1 cellular context compared by ENCODE assay signal in genomic region chr4:70705146-70705855, GRCh38.
TF ChIP-seq lines count a peak whose summit lies in the region.

No MANE protein-coding gene starts in this region.

TF ChIP-seq in HepG2, 621 proteins besides CTCF, POLR2A, EP300 and RAD21 (continued from another document and continues in another):
- TF ChIP-seq, protein P1, sequence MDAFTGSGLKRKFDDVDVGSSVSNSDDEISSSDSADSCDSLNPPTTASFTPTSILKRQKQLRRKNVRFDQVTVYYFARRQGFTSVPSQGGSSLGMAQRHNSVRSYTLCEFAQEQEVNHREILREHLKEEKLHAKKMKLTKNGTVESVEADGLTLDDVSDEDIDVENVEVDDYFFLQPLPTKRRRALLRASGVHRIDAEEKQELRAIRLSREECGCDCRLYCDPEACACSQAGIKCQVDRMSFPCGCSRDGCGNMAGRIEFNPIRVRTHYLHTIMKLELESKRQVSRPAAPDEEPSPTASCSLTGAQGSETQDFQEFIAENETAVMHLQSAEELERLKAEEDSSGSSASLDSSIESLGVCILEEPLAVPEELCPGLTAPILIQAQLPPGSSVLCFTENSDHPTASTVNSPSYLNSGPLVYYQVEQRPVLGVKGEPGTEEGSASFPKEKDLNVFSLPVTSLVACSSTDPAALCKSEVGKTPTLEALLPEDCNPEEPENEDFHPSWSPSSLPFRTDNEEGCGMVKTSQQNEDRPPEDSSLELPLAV (CRISPR knock-in tag; conservative IDR thresholded peaks at IDR 0.05; ENCODE audit: low read depth) = no peak
- TF ChIP-seq MTA1 (CRISPR knock-in tag; IDR thresholded peaks at IDR 0.05; ENCODE audit: borderline replicate concordance) (no peak), ZFP41 (CRISPR knock-in tag; IDR thresholded peaks at IDR 0.05; ENCODE audit: borderline replicate concordance) (0 out of 2 replicates have a peak, but pooled peaks have one; percentile 47), SMAD3 (CRISPR knock-in tag; IDR thresholded peaks at IDR 0.05) (0 out of 2 replicates have a peak, but pooled peaks have one; percentile 15), ATAD3A (CRISPR knock-in tag; IDR thresholded peaks at IDR 0.05) (no peak), ZNF800 (CRISPR knock-in tag; IDR thresholded peaks at IDR 0.05) (no peak), ZNF331 (CRISPR knock-in tag; IDR thresholded peaks at IDR 0.05) (no peak), KDM3A (CRISPR knock-in tag; IDR thresholded peaks at IDR 0.05; ENCODE audit: low read depth) (no peak), ZNF350 (CRISPR knock-in tag; IDR thresholded peaks at IDR 0.05; ENCODE audit: borderline replicate concordance, low read depth) (peak; percentile 82; the same call in 1 of the 2 replicates), ZUFSP (CRISPR knock-in tag; IDR thresholded peaks at IDR 0.05; ENCODE audit: borderline replicate concordance) (no peak), RBAK (CRISPR knock-in tag; IDR thresholded peaks at IDR 0.05) (no peak), DPF2 (CRISPR knock-in tag; IDR thresholded peaks at IDR 0.05; ENCODE audit: borderline replicate concordance, low read depth) (no peak), FOXA3 (CRISPR knock-in tag; IDR thresholded peaks at IDR 0.05) (no peak; the same call in 1 of the 2 replicates), MXD1 (CRISPR knock-in tag; IDR thresholded peaks at IDR 0.05) (peak; percentile 70; the same call in 1 of the 2 replicates), KLF16 (CRISPR knock-in tag; IDR thresholded peaks at IDR 0.05) (peak; percentile 58 to 83; a peak in 3 of 4 replicates), MEIS2 (CRISPR knock-in tag; IDR thresholded peaks at IDR 0.05) (no peak; the same call in 1 of the 2 replicates), ZBTB4 (CRISPR knock-in tag; IDR thresholded peaks at IDR 0.05; ENCODE audit: borderline replicate concordance) (no peak), PHF21A (CRISPR knock-in tag; IDR thresholded peaks at IDR 0.05) (peak; percentile 44; the same call in 1 of the 2 replicates), ZNF343 (CRISPR knock-in tag; IDR thresholded peaks at IDR 0.05) (no peak), ZNF816 (CRISPR knock-in tag; IDR thresholded peaks at IDR 0.05; ENCODE audit: borderline replicate concordance) (peak; percentile 75; the same call in 1 of the 2 replicates), ZKSCAN8 (CRISPR knock-in tag; IDR thresholded peaks at IDR 0.05; ENCODE audit: borderline replicate concordance) (no peak), IKZF1 (IDR thresholded peaks at IDR 0.05) (no peak), GTF3A (CRISPR knock-in tag; conservative IDR thresholded peaks at IDR 0.05) (no peak), SRF (IDR thresholded peaks at IDR 0.05; ENCODE audit: low read depth, low read length) (0 out of 2 replicates have a peak, but pooled peaks have one; percentile 39), HOXA3 (CRISPR knock-in tag; IDR thresholded peaks at IDR 0.05) (no peak), CEBPB (IDR thresholded peaks at IDR 0.05; ENCODE audit: borderline replicate concordance, low read depth, low read length) (no peak), ERF (CRISPR knock-in tag; IDR thresholded peaks at IDR 0.05) (peak; percentile 55; the same call in 1 of the 2 replicates), ZNF577 (CRISPR knock-in tag; IDR thresholded peaks at IDR 0.05; ENCODE audit: borderline replicate concordance, low read depth) (no peak), KLF9 (CRISPR knock-in tag; IDR thresholded peaks at IDR 0.05; ENCODE audit: low read depth) (peak; percentile 79; the same call in 1 of the 2 replicates), ZMYM3 (CRISPR knock-in tag; IDR thresholded peaks at IDR 0.05) (no peak), HDAC6 (IDR thresholded peaks at IDR 0.05; ENCODE audit: low read depth, low read length) (no peak), EED (CRISPR knock-in tag; IDR thresholded peaks at IDR 0.05) (no peak)
- TF ChIP-seq, protein P2, sequence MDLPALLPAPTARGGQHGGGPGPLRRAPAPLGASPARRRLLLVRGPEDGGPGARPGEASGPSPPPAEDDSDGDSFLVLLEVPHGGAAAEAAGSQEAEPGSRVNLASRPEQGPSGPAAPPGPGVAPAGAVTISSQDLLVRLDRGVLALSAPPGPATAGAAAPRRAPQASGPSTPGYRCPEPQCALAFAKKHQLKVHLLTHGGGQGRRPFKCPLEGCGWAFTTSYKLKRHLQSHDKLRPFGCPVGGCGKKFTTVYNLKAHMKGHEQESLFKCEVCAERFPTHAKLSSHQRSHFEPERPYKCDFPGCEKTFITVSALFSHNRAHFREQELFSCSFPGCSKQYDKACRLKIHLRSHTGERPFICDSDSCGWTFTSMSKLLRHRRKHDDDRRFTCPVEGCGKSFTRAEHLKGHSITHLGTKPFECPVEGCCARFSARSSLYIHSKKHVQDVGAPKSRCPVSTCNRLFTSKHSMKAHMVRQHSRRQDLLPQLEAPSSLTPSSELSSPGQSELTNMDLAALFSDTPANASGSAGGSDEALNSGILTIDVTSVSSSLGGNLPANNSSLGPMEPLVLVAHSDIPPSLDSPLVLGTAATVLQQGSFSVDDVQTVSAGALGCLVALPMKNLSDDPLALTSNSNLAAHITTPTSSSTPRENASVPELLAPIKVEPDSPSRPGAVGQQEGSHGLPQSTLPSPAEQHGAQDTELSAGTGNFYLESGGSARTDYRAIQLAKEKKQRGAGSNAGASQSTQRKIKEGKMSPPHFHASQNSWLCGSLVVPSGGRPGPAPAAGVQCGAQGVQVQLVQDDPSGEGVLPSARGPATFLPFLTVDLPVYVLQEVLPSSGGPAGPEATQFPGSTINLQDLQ (CRISPR knock-in tag; IDR thresholded peaks at IDR 0.05) = peak; percentile 96
- TF ChIP-seq, protein P3, sequence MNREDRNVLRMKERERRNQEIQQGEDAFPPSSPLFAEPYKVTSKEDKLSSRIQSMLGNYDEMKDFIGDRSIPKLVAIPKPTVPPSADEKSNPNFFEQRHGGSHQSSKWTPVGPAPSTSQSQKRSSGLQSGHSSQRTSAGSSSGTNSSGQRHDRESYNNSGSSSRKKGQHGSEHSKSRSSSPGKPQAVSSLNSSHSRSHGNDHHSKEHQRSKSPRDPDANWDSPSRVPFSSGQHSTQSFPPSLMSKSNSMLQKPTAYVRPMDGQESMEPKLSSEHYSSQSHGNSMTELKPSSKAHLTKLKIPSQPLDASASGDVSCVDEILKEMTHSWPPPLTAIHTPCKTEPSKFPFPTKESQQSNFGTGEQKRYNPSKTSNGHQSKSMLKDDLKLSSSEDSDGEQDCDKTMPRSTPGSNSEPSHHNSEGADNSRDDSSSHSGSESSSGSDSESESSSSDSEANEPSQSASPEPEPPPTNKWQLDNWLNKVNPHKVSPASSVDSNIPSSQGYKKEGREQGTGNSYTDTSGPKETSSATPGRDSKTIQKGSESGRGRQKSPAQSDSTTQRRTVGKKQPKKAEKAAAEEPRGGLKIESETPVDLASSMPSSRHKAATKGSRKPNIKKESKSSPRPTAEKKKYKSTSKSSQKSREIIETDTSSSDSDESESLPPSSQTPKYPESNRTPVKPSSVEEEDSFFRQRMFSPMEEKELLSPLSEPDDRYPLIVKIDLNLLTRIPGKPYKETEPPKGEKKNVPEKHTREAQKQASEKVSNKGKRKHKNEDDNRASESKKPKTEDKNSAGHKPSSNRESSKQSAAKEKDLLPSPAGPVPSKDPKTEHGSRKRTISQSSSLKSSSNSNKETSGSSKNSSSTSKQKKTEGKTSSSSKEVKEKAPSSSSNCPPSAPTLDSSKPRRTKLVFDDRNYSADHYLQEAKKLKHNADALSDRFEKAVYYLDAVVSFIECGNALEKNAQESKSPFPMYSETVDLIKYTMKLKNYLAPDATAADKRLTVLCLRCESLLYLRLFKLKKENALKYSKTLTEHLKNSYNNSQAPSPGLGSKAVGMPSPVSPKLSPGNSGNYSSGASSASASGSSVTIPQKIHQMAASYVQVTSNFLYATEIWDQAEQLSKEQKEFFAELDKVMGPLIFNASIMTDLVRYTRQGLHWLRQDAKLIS (CRISPR knock-in tag; IDR thresholded peaks at IDR 0.05) = no peak
- TF ChIP-seq, protein P4, sequence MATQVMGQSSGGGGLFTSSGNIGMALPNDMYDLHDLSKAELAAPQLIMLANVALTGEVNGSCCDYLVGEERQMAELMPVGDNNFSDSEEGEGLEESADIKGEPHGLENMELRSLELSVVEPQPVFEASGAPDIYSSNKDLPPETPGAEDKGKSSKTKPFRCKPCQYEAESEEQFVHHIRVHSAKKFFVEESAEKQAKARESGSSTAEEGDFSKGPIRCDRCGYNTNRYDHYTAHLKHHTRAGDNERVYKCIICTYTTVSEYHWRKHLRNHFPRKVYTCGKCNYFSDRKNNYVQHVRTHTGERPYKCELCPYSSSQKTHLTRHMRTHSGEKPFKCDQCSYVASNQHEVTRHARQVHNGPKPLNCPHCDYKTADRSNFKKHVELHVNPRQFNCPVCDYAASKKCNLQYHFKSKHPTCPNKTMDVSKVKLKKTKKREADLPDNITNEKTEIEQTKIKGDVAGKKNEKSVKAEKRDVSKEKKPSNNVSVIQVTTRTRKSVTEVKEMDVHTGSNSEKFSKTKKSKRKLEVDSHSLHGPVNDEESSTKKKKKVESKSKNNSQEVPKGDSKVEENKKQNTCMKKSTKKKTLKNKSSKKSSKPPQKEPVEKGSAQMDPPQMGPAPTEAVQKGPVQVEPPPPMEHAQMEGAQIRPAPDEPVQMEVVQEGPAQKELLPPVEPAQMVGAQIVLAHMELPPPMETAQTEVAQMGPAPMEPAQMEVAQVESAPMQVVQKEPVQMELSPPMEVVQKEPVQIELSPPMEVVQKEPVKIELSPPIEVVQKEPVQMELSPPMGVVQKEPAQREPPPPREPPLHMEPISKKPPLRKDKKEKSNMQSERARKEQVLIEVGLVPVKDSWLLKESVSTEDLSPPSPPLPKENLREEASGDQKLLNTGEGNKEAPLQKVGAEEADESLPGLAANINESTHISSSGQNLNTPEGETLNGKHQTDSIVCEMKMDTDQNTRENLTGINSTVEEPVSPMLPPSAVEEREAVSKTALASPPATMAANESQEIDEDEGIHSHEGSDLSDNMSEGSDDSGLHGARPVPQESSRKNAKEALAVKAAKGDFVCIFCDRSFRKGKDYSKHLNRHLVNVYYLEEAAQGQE (IDR thresholded peaks at IDR 0.05; ENCODE audit: borderline replicate concordance in 1 of 2, low read depth in 1 of 2, low read length in 2 of 2) = no peak
- TF ChIP-seq, protein P5, sequence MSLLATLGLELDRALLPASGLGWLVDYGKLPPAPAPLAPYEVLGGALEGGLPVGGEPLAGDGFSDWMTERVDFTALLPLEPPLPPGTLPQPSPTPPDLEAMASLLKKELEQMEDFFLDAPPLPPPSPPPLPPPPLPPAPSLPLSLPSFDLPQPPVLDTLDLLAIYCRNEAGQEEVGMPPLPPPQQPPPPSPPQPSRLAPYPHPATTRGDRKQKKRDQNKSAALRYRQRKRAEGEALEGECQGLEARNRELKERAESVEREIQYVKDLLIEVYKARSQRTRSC (CRISPR knock-in tag; IDR thresholded peaks at IDR 0.05; ENCODE audit: low read depth) = no peak
